ENCODE assay signal across 8 cellular contexts in genomic region chr4:41281038-41281634, GRCh38. TPM values are rescaled to one million over a fixed set of nuclear protein-coding genes. Genes with fewer than 3 reads are reported as not detected.
DNase-seq lines count a peak whose midpoint lies in the region; ATAC-seq, FAIRE-seq and TF ChIP-seq lines count a peak whose summit lies in the region.

No MANE protein-coding gene starts in this region.

- peaks cover 0 to 8% (median 2%) of the 10 kb centered on the region in 7 donors for H3K9me3 Mint-ChIP-seq in CD14-positive monocyte

- DNase-seq in CD14-positive monocyte (ENCODE audit: low spot score) = no peak
- peak; percentile 53 for DNase-seq in MV-4-11 (lab: John Stamatoyannopoulos, UW)
- peak; percentile 87 for DNase-seq in RKO (ENCODE audit: low spot score)
- DNase-seq in colonic mucosa = peak; percentile 57
- DNase-seq in HepG2 (ENCODE audit: low spot score) = peak; percentile 64
- DNase-seq in thyroid gland = peak; percentile 24 to 25

- H3K27ac ChIP-seq in colonic mucosa (no peak overlapping the region), HepG2 (ENCODE audit: extremely low read length, insufficient read depth, low read length) (no peak overlapping the region), thyroid gland (no peak overlapping the region)

- WGBS in HepG2 (ENCODE audit: low lambda C conversion rate) = 0% methylated on average over 7 of the region's 7 CpGs
- WGBS in thyroid gland, 2 donors = 15% methylated on average over 7 of the region's 7 CpGs

- H3K9me3 ChIP-seq in colonic mucosa (no peaks in the 10 kb centered on the region), HepG2 (ENCODE audit: low read length) (no peaks in the 10 kb centered on the region), thyroid gland (no peaks in the 10 kb centered on the region)

- peak; percentile 86 for TF ChIP-seq RAD21 in HepG2 (CRISPR knock-in tag; IDR thresholded peaks at IDR 0.05)

- POLR2A ChIA-PET in HepG2 (lab: Yijun Ruan, JAX) = no interaction called here

- TF ChIP-seq EP300 in HepG2 (IDR thresholded peaks at IDR 0.05; ENCODE audit: low read depth in 2 of 2, low read length in 2 of 2) = no peak
- no peak for TF ChIP-seq EP300 in HepG2 (CRISPR knock-in tag; IDR thresholded peaks at IDR 0.05; ENCODE audit: borderline replicate concordance)

- H3K27me3 ChIP-seq in colonic mucosa = no peaks in the 10 kb centered on the region
- no peaks in the 10 kb centered on the region; a peak in 1 of 5 replicates for H3K27me3 ChIP-seq in HepG2 (ENCODE audit: control insufficient read depth in 1 of 2, insufficient read depth in 2 of 2, low read length in 2 of 2)
- no peaks in the 10 kb centered on the region for H3K27me3 ChIP-seq in thyroid gland

- TF ChIP-seq CTCF in CD14-positive monocyte (IDR thresholded peaks at IDR 0.05) (peak; percentile 92), colonic mucosa (IDR thresholded peaks at IDR 0.05) (peak; percentile 70), HepG2 (CRISPR knock-in tag; IDR thresholded peaks at IDR 0.05) (peak; percentile 91), thyroid gland (IDR thresholded peaks at IDR 0.05) (peak; percentile 35 to 97 (median 85))

- FAIRE-seq in HepG2 (lab: Jason Lieb, UNC) = peak; percentile 93

- no peak overlapping the region for H3K9ac ChIP-seq in colonic mucosa (ENCODE audit: low read depth in 2 of 2, low read length in 2 of 2)
- no peak overlapping the region for H3K9ac ChIP-seq in HepG2 (ENCODE audit: insufficient read depth, low read depth, low read length)

- no peaks in the 10 kb centered on the region for H4K20me1 ChIP-seq in HepG2 (ENCODE audit: insufficient read depth, low read length)

- BruUV-seq in HepG2 (replicated peaks; lab: Mats Ljungman, UMichigan) = no TSS peak

- no peak overlapping the region for H3K4me2 ChIP-seq in HepG2 (ENCODE audit: low read depth, low read length)

- peaks cover 1 to 2% (median 2%) of the 10 kb centered on the region in 3 donors for H3K27me3 Mint-ChIP-seq in CD14-positive monocyte (ENCODE audit: low read depth in 3 of 3)

- TF ChIP-seq POLR2A in GM18505 (IDR thresholded peaks at IDR 0.05; ENCODE audit: borderline replicate concordance, extremely low read depth, insufficient read depth, insufficient read length) = no peak
- TF ChIP-seq POLR2A in HepG2 (IDR thresholded peaks at IDR 0.05; ENCODE audit: insufficient read depth in 1 of 2, low read depth in 2 of 2, low read length in 2 of 2) = no peak
- no peak for TF ChIP-seq POLR2A in thyroid gland (IDR thresholded peaks at IDR 0.05)

- intact Hi-C loops in CD14-positive monocyte (cut with micrococcal nuclease) (loop anchor here (2.0 to 5.0 kb wide), 4 partner anchors 378 to 602 kb away; no protein-coding TSS in a partner anchor), colonic mucosa (cut with DNase I) (loop anchor here (2.0 to 5.0 kb wide), 3 partner anchors 364 to 606 kb away; no protein-coding TSS in a partner anchor), HepG2 (cut with micrococcal nuclease; ENCODE audit: unreplicated experiment) (loop anchor here (1.0 to 5.0 kb wide), 3 partner anchors 380 to 607 kb away; partner anchors contain the start of gene PHOX2B), thyroid gland (cut with DNase I) (loop anchor here (5.0 kb wide), 1 partner anchor 601 kb away; no protein-coding TSS in a partner anchor)

- H3K36me3 Mint-ChIP-seq in CD14-positive monocyte = no peaks in the 10 kb centered on the region

- H3K4me1 Mint-ChIP-seq in CD14-positive monocyte = no peaks in the 10 kb centered on the region

- ATAC-seq in GM18505 (IDR thresholded peaks at IDR 0.05; ENCODE audit: unreplicated experiment) (peak; percentile 93), HG02798 (IDR thresholded peaks at IDR 0.05; ENCODE audit: poor library complexity, unreplicated experiment) (peak; percentile 97), HepG2 (peak; percentile 98)

- no peak overlapping the region for H3K4me3 Mint-ChIP-seq in CD14-positive monocyte

- no peaks in the 10 kb centered on the region for H3K79me2 ChIP-seq in HepG2 (ENCODE audit: insufficient read depth, low read length)

- H3K4me3 ChIP-seq in colonic mucosa (no peak overlapping the region), HepG2 (replicated peaks in 1 of 3; ENCODE audit: insufficient read depth in 1 of 3, low read depth in 2 of 3, low read length in 3 of 3) (no peak overlapping the region), thyroid gland (replicated peaks in 1 of 3) (no peak overlapping the region)

- H3K4me1 ChIP-seq in colonic mucosa (no peaks in the 10 kb centered on the region), HepG2 (ENCODE audit: insufficient read depth, low read length) (no peaks in the 10 kb centered on the region), thyroid gland (no peaks in the 10 kb centered on the region)

- in situ Hi-C loops in HepG2 (cut with HindIII; ENCODE audit: extremely low pct_ligation_motif_present, low pct_unique_long_range_greater_than_20kb) = no loop called here

- H2AFZ ChIP-seq in HepG2 (ENCODE audit: low read length) = no peak overlapping the region

- CTCF ChIA-PET in HepG2 (lab: Yijun Ruan, JAX; ENCODE audit: low intra/inter-chr PET ratio, low total read pairs) = interaction anchor here (1.0 to 2.6 kb wide), 5 partner anchors 376 to 1239 kb away, joined by 3 to 38 read pairs (median 4); no protein-coding TSS in a partner anchor

- no peak overlapping the region for H3K27ac Mint-ChIP-seq in CD14-positive monocyte

- H3K36me3 ChIP-seq in colonic mucosa = no peaks in the 10 kb centered on the region
- H3K36me3 ChIP-seq in HepG2 (replicated peaks in 1 of 2; ENCODE audit: control insufficient read depth in 1 of 2, insufficient read depth in 2 of 2, low read length in 2 of 2) = no peaks in the 10 kb centered on the region
- H3K36me3 ChIP-seq in thyroid gland = no peaks in the 10 kb centered on the region

TF ChIP-seq in HepG2, 621 proteins besides CTCF, POLR2A, EP300 and RAD21 (continues in another document):
- TF ChIP-seq THAP9 (CRISPR knock-in tag; IDR thresholded peaks at IDR 0.05; ENCODE audit: borderline replicate concordance) = no peak
- peak; percentile 79 for TF ChIP-seq SMC3 (IDR thresholded peaks at IDR 0.05; ENCODE audit: low read length)
- TF ChIP-seq STAG1 (CRISPR knock-in tag; IDR thresholded peaks at IDR 0.05) = peak; percentile 97
- TF ChIP-seq ZKSCAN1 (IDR thresholded peaks at IDR 0.05; ENCODE audit: low read length) = 0 out of 2 replicates have a peak, but pooled peaks have one; percentile 24
- TF ChIP-seq MAFK (conservative IDR thresholded peaks at IDR 0.05 in 1 of 2, IDR thresholded peaks at IDR 0.05 in 1 of 2; ENCODE audit: low read length in 2 of 2) = no peak
- TF ChIP-seq MIXL1 (CRISPR knock-in tag; IDR thresholded peaks at IDR 0.05) = 0 out of 2 replicates have a peak, but pooled peaks have one; percentile 60
- TF ChIP-seq ZNF652 (CRISPR knock-in tag; IDR thresholded peaks at IDR 0.05; ENCODE audit: borderline replicate concordance, low read depth) = peak; percentile 83
- no peak for TF ChIP-seq ZBTB21 (CRISPR knock-in tag; IDR thresholded peaks at IDR 0.05)
- TF ChIP-seq YEATS2 (CRISPR knock-in tag; IDR thresholded peaks at IDR 0.05; ENCODE audit: borderline replicate concordance) = no peak
- TF ChIP-seq ZSCAN20 (CRISPR knock-in tag; IDR thresholded peaks at IDR 0.05; ENCODE audit: borderline replicate concordance) = no peak

RNA-seq across cellular contexts. Expression of gene UCHL1, which starts 24.4 kb away (rescaled TPM):
- polyA plus RNA-seq in CD14-positive monocyte (not detected), HepG2 (2011; rRNA removed) (not detected in 2 replicates)
- total RNA-seq in colonic mucosa (10 to 100 TPM in 1 of 2 donors, 1 to 10 TPM in 1; 3.4 to 13.2 TPM), HepG2 (2016; rRNA removed; fragmentation: Illumina TruSeq; extraction: Trizol) (not detected in 2 replicates), thyroid gland (100 to 1,000 TPM in 2 of 4 donors, 10 to 100 TPM in 2; 28.2 to 245 (median 116) TPM)
- not detected in 2 replicates for total RNA-seq in HepG2 (2016; cell fraction: cytosol; rRNA removed; fragmentation: Illumina TruSeq; extraction: Trizol; ENCODE audit: low read depth)
- 0.13 TPM in 1 of 2 replicates, not detected in the other for total RNA-seq in HepG2 (2016; cell fraction: insoluble cytoplasmic fraction; rRNA removed; fragmentation: Illumina TruSeq; extraction: Trizol)
- total RNA-seq in HepG2 (2016; cell fraction: membrane; rRNA removed; fragmentation: Illumina TruSeq; extraction: Trizol) = not detected in 2 replicates
- total RNA-seq in HepG2 (2016; cell fraction: nucleus; rRNA removed; fragmentation: Illumina TruSeq; extraction: Trizol) = not detected in 2 replicates
- 0.08 and 0.13 TPM in 2 replicates for polyA plus RNA-seq in HepG2 (2011; cell fraction: cytosol; rRNA removed)
- polyA plus RNA-seq in HepG2 (2011; cell fraction: nucleus; rRNA removed) = 0.29 and 0.45 TPM in 2 replicates
- not detected in 2 replicates for polyA plus RNA-seq in HepG2 (2012)
- not detected in 2 replicates for polyA plus RNA-seq in HepG2 (2016; cell fraction: cytosol; fragmentation: Illumina TruSeq; extraction: Trizol; ENCODE audit: low read depth)
- not detected in 2 replicates for polyA plus RNA-seq in HepG2 (2016; cell fraction: insoluble cytoplasmic fraction; fragmentation: Illumina TruSeq; extraction: Trizol; ENCODE audit: low read depth)
- polyA plus RNA-seq in HepG2 (2016; cell fraction: membrane; fragmentation: Illumina TruSeq; extraction: Trizol; ENCODE audit: low read depth) = 0.21 TPM in 1 of 2 replicates, not detected in the other
- not detected in 2 replicates for polyA plus RNA-seq in HepG2 (2016; cell fraction: nucleus; fragmentation: Illumina TruSeq; extraction: Trizol; ENCODE audit: insufficient read depth, low read depth)
- not detected in 2 replicates for polyA minus RNA-seq in HepG2 (2011; rRNA and poly(A)+ RNA removed; ENCODE audit: low replicate concordance)
- not detected in 2 replicates for polyA minus RNA-seq in HepG2 (2011; cell fraction: cytosol; rRNA and poly(A)+ RNA removed)
- polyA minus RNA-seq in HepG2 (2011; cell fraction: nucleus; rRNA and poly(A)+ RNA removed) = not detected in 2 replicates
